Comparison of ENCODE assay signal across 9 cellular contexts in genomic region chr3:156605686-156606605, GRCh38. TPM values are rescaled to one million over a fixed set of nuclear protein-coding genes. Genes with fewer than 3 reads are reported as not detected.
DNase-seq lines count a peak whose midpoint lies in the region; TF ChIP-seq lines count a peak whose summit lies in the region.
"Had no signal": no experiment of that assay in that cellular context is flagged by ENCODE, and none has a peak within 500 bp of the region (broad histone marks: within the 10 kb centered on the region; RNA-seq: fewer than 3 reads in every experiment).

No MANE protein-coding gene starts in this region.

- H3K4me3 ChIP-seq in ascending aorta = peak overlapping the region; percentile 51 to 63

- H3K27me3 ChIP-seq in ascending aorta = no peaks in the 10 kb centered on the region

- no peaks in the 10 kb centered on the region for H3K36me3 ChIP-seq in ascending aorta

- H3K36me3 Mint-ChIP-seq in activated CD4-positive, alpha-beta T cell treated with anti-CD3 and anti-CD28 coated beads, Interleukin-2, amount 10 ng/mL, durations not matched to agents 24 days and 14 days (ENCODE audit: low read depth) = no peaks in the 10 kb centered on the region

- H3K27ac ChIP-seq in ascending aorta = peak overlapping the region; percentile 59 to 77

- H3K9me3 ChIP-seq in ascending aorta = no peaks in the 10 kb centered on the region

- peaks cover 0 to 4% of the 10 kb centered on the region in 2 donors for H3K4me1 ChIP-seq in ascending aorta

- H3K4me3 Mint-ChIP-seq in activated CD4-positive, alpha-beta T cell treated with anti-CD3 and anti-CD28 coated beads, Interleukin-2, amount 10 ng/mL, durations not matched to agents 24 days and 14 days = peak overlapping the region; percentile 86

- intact Hi-C loops in activated CD4-positive, alpha-beta T cell treated with anti-CD3 and anti-CD28 coated beads, Interleukin-2, amount 10 ng/mL, durations not matched to agents 24 days and 14 days (cut with micrococcal nuclease) = loop anchor here (1.0 to 5.0 kb wide), 3 partner anchors 9 to 124 kb away; partner anchors contain the start of gene SSR3
- intact Hi-C loops in ascending aorta (cut with DNase I) = loop anchor here (2.0 kb wide), 1 partner anchor 69 kb away; the partner anchor contains the start of gene TIPARP

- DNase-seq in activated CD4-positive, alpha-beta T cell treated with anti-CD3 and anti-CD28 coated beads, Interleukin-2, amount 10 ng/mL, durations not matched to agents 24 days and 14 days = no peak
- DNase-seq in activated CD4-positive, alpha-beta T cell treated with anti-CD3 and anti-CD28 coated beads for 1 hour = no peak
- DNase-seq in HuH-7 (ENCODE audit: low spot score) = peak; percentile 49
- DNase-seq in ascending aorta (ENCODE audit: low spot score in 2 of 2) = no peak
- peak; percentile 78 for DNase-seq in iPS DF 19.7 (ENCODE audit: low read depth, low spot score)
- peak; percentile 93 for DNase-seq in renal cortical epithelial cell (ENCODE audit: low read depth)
- DNase-seq in activated CD4-positive, CD25-positive, alpha-beta regulatory T cell treated with anti-CD3 and anti-CD28 coated beads, Interleukin-2, amount 50 U/mL, for 72 hours = no peak
- no peak for DNase-seq in SKM-1 (lab: John Stamatoyannopoulos, UW; ENCODE audit: unreplicated experiment)
- DNase-seq: DND-41 had no signal

- peaks cover 22% of the 10 kb centered on the region for H3K27me3 Mint-ChIP-seq in activated CD4-positive, alpha-beta T cell treated with anti-CD3 and anti-CD28 coated beads, Interleukin-2, amount 10 ng/mL, durations not matched to agents 24 days and 14 days

- no peaks in the 10 kb centered on the region for H3K9me3 Mint-ChIP-seq in activated CD4-positive, alpha-beta T cell treated with anti-CD3 and anti-CD28 coated beads, Interleukin-2, amount 10 ng/mL, durations not matched to agents 24 days and 14 days

- TF ChIP-seq CTCF in ascending aorta (IDR thresholded peaks at IDR 0.05) = no peak

- H3K4me1 Mint-ChIP-seq in activated CD4-positive, alpha-beta T cell treated with anti-CD3 and anti-CD28 coated beads, Interleukin-2, amount 10 ng/mL, durations not matched to agents 24 days and 14 days = peaks cover 33% of the 10 kb centered on the region

- H3K27ac Mint-ChIP-seq in activated CD4-positive, alpha-beta T cell treated with anti-CD3 and anti-CD28 coated beads, Interleukin-2, amount 10 ng/mL, durations not matched to agents 24 days and 14 days = no peak overlapping the region

RNA-seq across cellular contexts. Expression of gene SSR3, which starts 51.0 kb away (rescaled TPM):
- total RNA-seq in activated CD4-positive, alpha-beta T cell treated with anti-CD3 and anti-CD28 coated beads, Interleukin-2, amount 10 ng/mL, durations not matched to agents 24 days and 14 days = 151 and 153 TPM in 2 replicates
- total RNA-seq in ascending aorta (155 TPM), renal cortical epithelial cell (347 and 520 TPM in 2 replicates)

Comparison
In these comparisons a context has a peak if more than half of its experiments do, and no peak if none do; other contexts are left out.
1. DNase-seq: peak in HuH-7 (single experiment), iPS DF 19.7 (single experiment) and renal cortical epithelial cell (single experiment); none in activated CD4-positive, alpha-beta T cell treated with anti-CD3 and anti-CD28 coated beads, Interleukin-2, amount 10 ng/mL, durations not matched to agents 24 days and 14 days (single experiment), activated CD4-positive, alpha-beta T cell treated with anti-CD3 and anti-CD28 coated beads for 1 hour (single experiment), ascending aorta (0 of 2), activated CD4-positive, CD25-positive, alpha-beta regulatory T cell treated with anti-CD3 and anti-CD28 coated beads, Interleukin-2, amount 50 U/mL, for 72 hours (single experiment) and SKM-1 (single experiment).